In the genomic region with DNA sequence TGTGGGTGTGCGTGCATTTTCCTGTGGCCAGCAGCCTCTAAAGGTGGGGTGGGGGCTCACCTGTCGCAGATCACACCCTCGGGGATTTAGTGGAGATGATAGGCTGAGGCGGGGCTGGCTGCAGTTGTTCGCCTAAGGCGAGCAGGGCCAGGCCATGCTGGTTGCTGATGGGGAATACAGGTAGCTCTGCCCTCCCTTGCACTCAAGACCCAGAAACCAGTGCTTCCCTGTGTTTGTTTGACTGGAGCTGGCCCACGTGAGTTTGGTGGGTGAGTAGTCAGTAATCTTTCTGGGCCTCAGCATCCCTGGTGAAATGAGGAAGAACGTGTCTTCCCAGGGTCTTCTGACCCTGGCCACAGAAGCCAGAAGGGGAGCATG, we compare ENCODE assay signal across 19 cellular contexts. TPM values are rescaled to one million over a fixed set of nuclear protein-coding genes. Genes with fewer than 3 reads are reported as not detected.
DNase-seq lines count a peak whose midpoint lies in the region; ATAC-seq lines count a peak whose summit lies in the region.
"Had no signal": no experiment of that assay in that cellular context is flagged by ENCODE, and none has a peak within 500 bp of the region (broad histone marks: within the 10 kb centered on the region; RNA-seq: fewer than 3 reads in every experiment).

No MANE protein-coding gene starts in this region.

- H3K4me3 Mint-ChIP-seq in activated naive CD8-positive, alpha-beta T cell treated with anti-CD3 and anti-CD28 coated beads for 36 hours, result no peak overlapping the region
- no peak overlapping the region for H3K4me3 Mint-ChIP-seq in activated naive CD8-positive, alpha-beta T cell treated with anti-CD3 and anti-CD28 coated beads, Interleukin-2, amount 50 U/mL, for 24 hours
- H3K4me3 Mint-ChIP-seq: B cell; CD4-positive, CD25-positive, alpha-beta regulatory T cell had no signal

- peaks cover 15% of the 10 kb centered on the region for H3K36me3 Mint-ChIP-seq in activated naive CD8-positive, alpha-beta T cell treated with anti-CD3 and anti-CD28 coated beads for 36 hours
- peaks cover 19% of the 10 kb centered on the region for H3K36me3 Mint-ChIP-seq in activated naive CD8-positive, alpha-beta T cell treated with anti-CD3 and anti-CD28 coated beads, Interleukin-2, amount 50 U/mL, for 24 hours (ENCODE audit: low read depth)

- H3K9me3 ChIP-seq in SJCRH30 (replicated peaks), result no peaks in the 10 kb centered on the region

- no peaks in the 10 kb centered on the region for H3K27me3 ChIP-seq in SJCRH30

- peak overlapping the region; percentile 44 for H3K27ac ChIP-seq in caudate nucleus (ENCODE audit: low read depth, low read length)
- H3K27ac ChIP-seq in SJCRH30, result no peak overlapping the region

- 0 out of 2 replicates have a peak, but pooled peaks cover 5% of the 10 kb centered on the region for H3K4me1 ChIP-seq in SJCRH30

- peaks cover 3% of the 10 kb centered on the region for H3K4me1 Mint-ChIP-seq in activated naive CD8-positive, alpha-beta T cell treated with anti-CD3 and anti-CD28 coated beads for 36 hours
- peaks cover 2% of the 10 kb centered on the region for H3K4me1 Mint-ChIP-seq in activated naive CD8-positive, alpha-beta T cell treated with anti-CD3 and anti-CD28 coated beads, Interleukin-2, amount 50 U/mL, for 24 hours
- H3K4me1 Mint-ChIP-seq: B cell had no signal

- H3K27ac Mint-ChIP-seq in activated naive CD8-positive, alpha-beta T cell treated with anti-CD3 and anti-CD28 coated beads for 36 hours, result peak overlapping the region; percentile 45
- no peak overlapping the region for H3K27ac Mint-ChIP-seq in activated naive CD8-positive, alpha-beta T cell treated with anti-CD3 and anti-CD28 coated beads, Interleukin-2, amount 50 U/mL, for 24 hours
- H3K27ac Mint-ChIP-seq: B cell; CD4-positive, CD25-positive, alpha-beta regulatory T cell had no signal

- peaks cover 40% of the 10 kb centered on the region for H3K36me3 ChIP-seq in SJCRH30

- no peak for ATAC-seq in activated naive CD8-positive, alpha-beta T cell treated with anti-CD3 and anti-CD28 coated beads, Interleukin-2, amount 50 U/mL, for 24 hours

- DNase-seq in activated naive CD8-positive, alpha-beta T cell treated with anti-CD3 and anti-CD28 coated beads for 36 hours, result no peak
- no peak for DNase-seq in activated naive CD8-positive, alpha-beta T cell treated with anti-CD3 and anti-CD28 coated beads, Interleukin-2, amount 50 U/mL, for 24 hours
- DNase-seq in caudate nucleus (lab: John Stamatoyannopoulos, UW) (no peak), mesenteric fat pad (ENCODE audit: low spot score) (peak; percentile 59), SJCRH30 (no peak), MV-4-11 (lab: John Stamatoyannopoulos, UW) (no peak)
- no peak for DNase-seq in activated naive CD4-positive, alpha-beta T cell treated with Interleukin-2 at 50 U/mL for 16 hours
- DNase-seq: CD4-positive, CD25-positive, alpha-beta regulatory T cell; COR-L47; DMS 273 treated with DMSO at 0.1 percent for 48 hours; DND-41; HCEC 1CT; MM.1S; NCI-H1105 treated with DMSO at 0.1 percent for 48 hours; NCI-H1694; NCI-H510A; NCI-H774; SHP77 treated with DMSO at 0.1 percent for 48 hours had no signal

- no peaks in the 10 kb centered on the region for H3K27me3 Mint-ChIP-seq in activated naive CD8-positive, alpha-beta T cell treated with anti-CD3 and anti-CD28 coated beads for 36 hours
- no peaks in the 10 kb centered on the region for H3K27me3 Mint-ChIP-seq in activated naive CD8-positive, alpha-beta T cell treated with anti-CD3 and anti-CD28 coated beads, Interleukin-2, amount 50 U/mL, for 24 hours
- H3K27me3 Mint-ChIP-seq: B cell; CD4-positive, CD25-positive, alpha-beta regulatory T cell had no signal

- H3K4me3 ChIP-seq in SJCRH30, result no peak overlapping the region

- no peaks in the 10 kb centered on the region for H3K9me3 Mint-ChIP-seq in activated naive CD8-positive, alpha-beta T cell treated with anti-CD3 and anti-CD28 coated beads for 36 hours
- no peaks in the 10 kb centered on the region for H3K9me3 Mint-ChIP-seq in activated naive CD8-positive, alpha-beta T cell treated with anti-CD3 and anti-CD28 coated beads, Interleukin-2, amount 50 U/mL, for 24 hours
- H3K9me3 Mint-ChIP-seq: CD4-positive, CD25-positive, alpha-beta regulatory T cell had no signal

RNA-seq across cellular contexts. Expression of a gene that starts 46.0 kb away (rescaled TPM):
- 10 to 100 TPM; 83.4 to 88.2 TPM for total RNA-seq in activated naive CD8-positive, alpha-beta T cell treated with anti-CD3 and anti-CD28 coated beads for 36 hours
- 120 TPM for total RNA-seq in mesenteric fat pad
- total RNA-seq in SJCRH30 (2014; rRNA removed; shearing (Covaris generic)), result 134 and 146 TPM in 2 replicates

RNA-seq across cellular contexts. Expression of a gene that starts 57.9 kb away (rescaled TPM):
- 10 to 100 TPM; 42.4 to 43.2 TPM for total RNA-seq in activated naive CD8-positive, alpha-beta T cell treated with anti-CD3 and anti-CD28 coated beads for 36 hours
- total RNA-seq in mesenteric fat pad, result 68.2 TPM
- total RNA-seq in SJCRH30 (2014; rRNA removed; shearing (Covaris generic)), result 50.3 and 50.4 TPM in 2 replicates
